ENCODE assay signal across 20 cellular contexts in the genomic region with DNA sequence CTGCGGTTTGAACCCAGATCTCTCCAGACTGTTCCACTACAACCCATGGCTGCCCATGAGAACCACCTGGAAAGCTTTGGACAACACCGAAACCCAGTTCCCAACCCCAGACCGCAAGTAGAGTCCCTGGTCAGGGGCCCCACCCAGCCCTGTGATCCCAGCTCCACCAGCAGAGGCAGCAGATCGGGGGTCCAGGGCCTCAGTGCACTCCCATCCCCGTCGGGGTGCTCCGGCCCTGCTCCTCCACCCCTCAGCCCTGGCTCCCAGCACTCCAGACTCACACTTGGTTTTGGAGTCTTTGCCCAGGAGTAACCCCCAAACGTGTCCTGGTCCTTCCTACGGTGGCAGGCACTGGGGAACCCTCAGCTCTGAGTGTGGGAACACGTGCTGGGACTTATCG. TPM values are rescaled to one million over a fixed set of nuclear protein-coding genes. Genes with fewer than 3 reads are reported as not detected.
DNase-seq lines count a peak whose midpoint lies in the region; ATAC-seq, FAIRE-seq and TF ChIP-seq lines count a peak whose summit lies in the region.
"Had no signal": no experiment of that assay in that cellular context is flagged by ENCODE, and none has a peak within 500 bp of the region (broad histone marks: within the 10 kb centered on the region; RNA-seq: fewer than 3 reads in every experiment).

No MANE protein-coding gene starts in this region.

- no peak overlapping the region for H2BK120ac ChIP-seq in H1 (replicated peaks; ENCODE audit: low read depth, low read length)

- H3K4me1 ChIP-seq in RWPE2 (ENCODE audit: insufficient read depth, poor library complexity, severe bottlenecking) (peaks cover 17% of the 10 kb centered on the region), H1 (replicated peaks in 1 of 4; ENCODE audit: control insufficient read depth in 3 of 4, insufficient read depth in 4 of 4, low read length in 3 of 4) (peaks cover 0 to 3% (median 0%) of the 10 kb centered on the region in 4 experiments; a peak in 3 of 7 replicates), osteoblast (ENCODE audit: insufficient read depth, low read length) (peaks cover 30% of the 10 kb centered on the region), colonic mucosa (no peaks in the 10 kb centered on the region), transverse colon (peaks cover 0 to under 1% (median 0%) of the 10 kb centered on the region in 4 donors)

- 95% methylated on average over 11 of the region's 11 CpGs; no CpG with 5 or more reads in 1 of the 2 experiments for WGBS in H1 (ENCODE audit: extremely low coverage in 1 of 2, insufficient coverage in 1 of 2, insufficient read length in 1 of 2, insufficient replicate concordance in 2 of 2, low coverage in 1 of 2, low lambda C conversion rate in 2 of 2, missing lambda C conversion rate in 1 of 2), 2 experiments
- WGBS in transverse colon (ENCODE audit: low coverage in 1 of 2), 2 donors = 94% methylated on average over 9 of the region's 11 CpGs; no CpG with 5 or more reads in 1 of the 2 donors

- in situ Hi-C loops in transverse colon (cut with MboI; ENCODE audit: low pct_ligation_motif_present in 1 of 4, low pct_unique_long_range_greater_than_20kb in 1 of 4, low sequenced_read_pairs in 3 of 4) = no loop called here

- DNase-seq in H7 = peak; percentile 67
- DNase-seq in RWPE2 (ENCODE audit: low spot score) = peak; percentile 67
- no peak for DNase-seq in H1 (ENCODE audit: low read depth in 1 of 2, low spot score in 2 of 2)
- DNase-seq in osteoblast (ENCODE audit: insufficient read length, low spot score, missing footprints) = peak; percentile 42
- DNase-seq in colonic mucosa = no peak
- DNase-seq in Right ventricle myocardium inferior (ENCODE audit: missing footprints) = no peak
- DNase-seq in NCI-H2081 treated with DMSO at 0.1 percent for 48 hours (lab: John Stamatoyannopoulos, UW) = no peak
- no peak for DNase-seq in transverse colon
- DNase-seq: C1 segment of cervical spinal cord; Calu3; CD4-positive, alpha-beta memory T cell; COR-L47; DMS53; DND-41; GOT3; HFFc6 had no signal

- H3K36me3 ChIP-seq in H7 (replicated peaks; ENCODE audit: control insufficient read depth, insufficient read depth, low read length) = no peaks in the 10 kb centered on the region; the same call in 1 of the 2 replicates
- H3K36me3 ChIP-seq in RWPE2 (ENCODE audit: low read depth) = no peaks in the 10 kb centered on the region
- H3K36me3 ChIP-seq in H1 (ENCODE audit: control insufficient read depth in 2 of 4, insufficient read depth in 4 of 4, low read length in 3 of 4) = no peaks in the 10 kb centered on the region
- H3K36me3 ChIP-seq in osteoblast (ENCODE audit: insufficient read depth, low read length) = no peaks in the 10 kb centered on the region
- no peaks in the 10 kb centered on the region for H3K36me3 ChIP-seq in colonic mucosa
- H3K36me3 ChIP-seq in transverse colon = no peaks in the 10 kb centered on the region
- H3K36me3 ChIP-seq: HAP-1 had no signal

- intact Hi-C loops in colonic mucosa (cut with DNase I) (no loop called here), Right ventricle myocardium inferior (cut with DNase I) (no loop called here), transverse colon (cut with DNase I; ENCODE audit: low total_unique reads) (no loop called here)

- 0 out of 2 replicates have a peak overlapping the region, but pooled peaks have one; percentile 39 for H2BK12ac ChIP-seq in H1 (ENCODE audit: low read depth, low read length)

- H3K4me3 ChIP-seq in H7 (ENCODE audit: insufficient read depth, low read depth, low read length) (no peak overlapping the region), RWPE2 (ENCODE audit: severe bottlenecking) (no peak overlapping the region), H1 (ENCODE audit: extremely low read depth in 1 of 4, insufficient read depth in 2 of 4, low read depth in 3 of 4, low read length in 4 of 4) (no peak overlapping the region), osteoblast (ENCODE audit: insufficient read depth, low read length) (no peak overlapping the region), colonic mucosa (no peak overlapping the region), transverse colon (no peak overlapping the region)
- H3K4me3 ChIP-seq: GM12878, HAP-1 had no signal

- no peak overlapping the region for H2BK15ac ChIP-seq in H1 (ENCODE audit: low read length)

- H3K79me1 ChIP-seq in H1 (ENCODE audit: low read depth, low read length) = no peaks in the 10 kb centered on the region

- H3K9ac ChIP-seq in H1 (replicated peaks in 1 of 4; ENCODE audit: extremely low read depth in 1 of 4, low read depth in 3 of 4, low read length in 3 of 4) (no peak overlapping the region), colonic mucosa (ENCODE audit: low read depth in 2 of 2, low read length in 2 of 2) (no peak overlapping the region)

- TF ChIP-seq POLR2A in H1 (IDR thresholded peaks at IDR 0.05; ENCODE audit: control extremely low read depth in 1 of 2, low read depth in 2 of 2, low read length in 2 of 2) = no peak
- no peak for TF ChIP-seq POLR2A in transverse colon (IDR thresholded peaks at IDR 0.05)

- no peak overlapping the region for H3K23ac ChIP-seq in H1 (ENCODE audit: insufficient read length)

- H4K20me1 ChIP-seq in H1 (replicated peaks in 1 of 2; ENCODE audit: control insufficient read depth in 1 of 2, insufficient read depth in 2 of 2, low read length in 2 of 2) (no peaks in the 10 kb centered on the region), osteoblast (ENCODE audit: insufficient read depth, low read length) (peaks cover 4% of the 10 kb centered on the region)

- no peak overlapping the region for H4K5ac ChIP-seq in H1 (ENCODE audit: insufficient read length, low read depth, low read length)

- H2AFZ ChIP-seq in H1 (ENCODE audit: low read length) (no peak overlapping the region), osteoblast (ENCODE audit: low read length) (no peak overlapping the region)

- H3K14ac ChIP-seq in H1 (ENCODE audit: insufficient read length) = no peak overlapping the region

- no peak overlapping the region for H4K91ac ChIP-seq in H1 (replicated peaks; ENCODE audit: insufficient read length, low read length)

- no peak overlapping the region for H2BK20ac ChIP-seq in H1 (ENCODE audit: low read length)

- CTCF ChIA-PET in H1 (lab: Charles Lee; ENCODE audit: partially characterized antibody) = interaction anchor here (0.8 to 1.6 kb wide), 4 partner anchors 19 to 112 kb away, joined by 3 to 6 read pairs (median 3); no protein-coding TSS in a partner anchor

- H2BK5ac ChIP-seq in H1 (ENCODE audit: low read depth, low read length) = no peak overlapping the region

- POLR2A ChIA-PET in H1 (lab: Charles Lee; ENCODE audit: partially characterized antibody) = interaction anchor here (0.7 to 1.5 kb wide), 3 partner anchors 10 to 105 kb away, joined by 3 read pairs; no protein-coding TSS in a partner anchor

- no peak for TF ChIP-seq CTCF in RWPE2 (IDR thresholded peaks at IDR 0.05; ENCODE audit: poor library complexity, severe bottlenecking)
- TF ChIP-seq CTCF in H1 (IDR thresholded peaks at IDR 0.05; ENCODE audit: control extremely low read depth in 1 of 3, insufficient read depth in 1 of 3, low read depth in 1 of 3, low read length in 3 of 3) = peak in 2 of 3 experiments; percentile 6 to 9; a peak in 2 of 4 replicates
- TF ChIP-seq CTCF in osteoblast (IDR thresholded peaks at IDR 0.05; ENCODE audit: extremely low read depth, low read depth, low read length) = no peak
- TF ChIP-seq CTCF in colonic mucosa (IDR thresholded peaks at IDR 0.05) = no peak
- TF ChIP-seq CTCF in transverse colon (IDR thresholded peaks at IDR 0.05) = no peak

- H3K27ac ChIP-seq in RWPE2 (ENCODE audit: poor library complexity, severe bottlenecking) (no peak overlapping the region), H1 (ENCODE audit: low read depth, low read length) (no peak overlapping the region), osteoblast (ENCODE audit: low read depth, low read length) (no peak overlapping the region), colonic mucosa (no peak overlapping the region), transverse colon (no peak overlapping the region)

- no peak overlapping the region for H3K4ac ChIP-seq in H1 (replicated peaks; ENCODE audit: insufficient read length, low read depth, low read length)

- H2AK5ac ChIP-seq in H1 (ENCODE audit: low read depth, low read length) = no peak overlapping the region

- no peak overlapping the region for H4K8ac ChIP-seq in H1 (ENCODE audit: extremely low read depth, insufficient read depth, low read length)

- no peak overlapping the region for H3K18ac ChIP-seq in H1 (ENCODE audit: extremely low read depth, low read length)

- FAIRE-seq in H1 (lab: Jason Lieb, UNC) = no peak
- FAIRE-seq: G401.6, GM12878, GM18507 had no signal

- H3K27me3 ChIP-seq in H7 (ENCODE audit: control insufficient read depth, insufficient read depth, low read length) (no peaks in the 10 kb centered on the region), RWPE2 (ENCODE audit: insufficient read depth, poor library complexity, severe bottlenecking) (no peaks in the 10 kb centered on the region), H1 (replicated peaks in 1 of 4; ENCODE audit: control insufficient read depth in 3 of 4, extremely low read depth in 1 of 4, insufficient read depth in 3 of 4, low read length in 3 of 4) (no peaks in the 10 kb centered on the region; a peak in 1 of 7 replicates), osteoblast (ENCODE audit: insufficient read depth, low read length) (no peaks in the 10 kb centered on the region), colonic mucosa (no peaks in the 10 kb centered on the region), transverse colon (no peaks in the 10 kb centered on the region)

- no peak for ATAC-seq in RWPE2 (ENCODE audit: low read depth)
- ATAC-seq in Right ventricle myocardium inferior = no peak
- ATAC-seq: GM12878 had no signal

- no peak for TF ChIP-seq RAD21 in H1 (IDR thresholded peaks at IDR 0.05 in 1 of 2, conservative IDR thresholded peaks at IDR 0.05 in 1 of 2; ENCODE audit: low read depth in 2 of 2, low read length in 2 of 2)

- no peaks in the 10 kb centered on the region for H3K23me2 ChIP-seq in H1 (ENCODE audit: low read depth, low read length)

- no peak overlapping the region for H3K56ac ChIP-seq in H1 (replicated peaks; ENCODE audit: insufficient read length, low read depth, low read length)

- TF ChIP-seq EP300 in H1 (IDR thresholded peaks at IDR 0.05; ENCODE audit: borderline replicate concordance in 1 of 2, low read depth in 2 of 2, low read length in 2 of 2) (no peak), transverse colon (IDR thresholded peaks at IDR 0.05; ENCODE audit: low read depth) (no peak)

- H3K4me2 ChIP-seq in H1 (ENCODE audit: insufficient read depth in 1 of 2, low read depth in 2 of 2, low read length in 2 of 2) = no peak overlapping the region
- no peak overlapping the region for H3K4me2 ChIP-seq in osteoblast (ENCODE audit: insufficient read depth, low read length)

- no peaks in the 10 kb centered on the region for H3K79me2 ChIP-seq in H1 (ENCODE audit: control insufficient read depth in 1 of 2, insufficient read depth in 2 of 2, low read length in 2 of 2)
- H3K79me2 ChIP-seq in osteoblast (ENCODE audit: insufficient read depth, low read length) = no peaks in the 10 kb centered on the region

- no peaks in the 10 kb centered on the region for H3K9me3 ChIP-seq in RWPE2 (ENCODE audit: severe bottlenecking)
- H3K9me3 ChIP-seq in H1 (ENCODE audit: insufficient read depth in 2 of 2, low read depth in 1 of 2, low read length in 1 of 2) = no peaks in the 10 kb centered on the region
- no peaks in the 10 kb centered on the region for H3K9me3 ChIP-seq in osteoblast (ENCODE audit: low read depth, low read length)
- no peaks in the 10 kb centered on the region for H3K9me3 ChIP-seq in colonic mucosa
- no peaks in the 10 kb centered on the region for H3K9me3 ChIP-seq in transverse colon
- H3K9me3 ChIP-seq: HAP-1 had no signal

RNA-seq across cellular contexts. Expression of a gene that starts 20.7 kb away (rescaled TPM):
- 1.3 and 1.6 TPM in 2 replicates for total RNA-seq in H7 (2014; rRNA removed; shearing (Covaris generic))
- total RNA-seq in H1 (2021; fragmentation: NEBNext Ultra II Directional; extraction: Animal tissue kit (Norgen Biotek cat#: 25700)) = 0.48 and 0.58 TPM in 2 replicates
- polyA plus RNA-seq in H1 (2011; rRNA removed) = 0.76 and 1.5 TPM in 2 replicates
- 1.2 TPM for polyA plus RNA-seq in H1 (2011; cell fraction: cytosol; rRNA removed)
- polyA plus RNA-seq in H1 (2011; cell fraction: nucleus; rRNA removed) = 2.4 TPM
- polyA plus RNA-seq in H1 (2012, experiment 1 of 2) = 0.53 to 0.86 TPM (median 0.70 TPM) in 4 replicates
- 0.34 TPM for polyA plus RNA-seq in H1 (2012, experiment 2 of 2)
- 0.34 TPM for polyA plus RNA-seq in H1 (2013, experiment 1 of 2)
- polyA plus RNA-seq in H1 (2013, experiment 2 of 2) = 0.48 TPM
- polyA minus RNA-seq in H1 (2011; rRNA and poly(A)+ RNA removed) = 0.16 and 0.22 TPM in 2 replicates
- 0.59 TPM for polyA minus RNA-seq in H1 (2011; cell fraction: cytosol; rRNA and poly(A)+ RNA removed)
- polyA minus RNA-seq in H1 (2011; cell fraction: nucleus; rRNA and poly(A)+ RNA removed) = 2.5 TPM
- 3.6 and 5.0 TPM in 2 replicates for total RNA-seq in osteoblast
- total RNA-seq in colonic mucosa = 10 to 100 TPM in 1 of 2 donors, 1 to 10 TPM in 1; 9.4 to 11.9 TPM
- total RNA-seq in Right ventricle myocardium inferior = 8.2 TPM
- total RNA-seq in transverse colon = 10 to 100 TPM; 10.7 to 26.2 (median 16.7) TPM

RNA-seq across cellular contexts. Expression of a gene that starts 33.4 kb away (rescaled TPM):
- 2.2 and 2.3 TPM in 2 replicates for total RNA-seq in H7 (2014; rRNA removed; shearing (Covaris generic))
- total RNA-seq in H1 (2021; fragmentation: NEBNext Ultra II Directional; extraction: Animal tissue kit (Norgen Biotek cat#: 25700)) = 5.8 and 7.0 TPM in 2 replicates
- 3.7 and 4.6 TPM in 2 replicates for polyA plus RNA-seq in H1 (2011; rRNA removed)
- polyA plus RNA-seq in H1 (2011; cell fraction: cytosol; rRNA removed) = 3.9 TPM
- polyA plus RNA-seq in H1 (2011; cell fraction: nucleus; rRNA removed) = 12.8 TPM
- 3.2 to 3.9 TPM (median 3.6 TPM) in 4 replicates for polyA plus RNA-seq in H1 (2012, experiment 1 of 2)
- 1.7 TPM for polyA plus RNA-seq in H1 (2012, experiment 2 of 2)
- polyA plus RNA-seq in H1 (2013, experiment 1 of 2) = 3.0 TPM
- 2.4 TPM for polyA plus RNA-seq in H1 (2013, experiment 2 of 2)
- 18.3 and 19.3 TPM in 2 replicates for polyA minus RNA-seq in H1 (2011; rRNA and poly(A)+ RNA removed)
- 6.3 TPM for polyA minus RNA-seq in H1 (2011; cell fraction: cytosol; rRNA and poly(A)+ RNA removed)
- polyA minus RNA-seq in H1 (2011; cell fraction: nucleus; rRNA and poly(A)+ RNA removed) = 26.2 TPM
- total RNA-seq in osteoblast = 5.1 and 5.6 TPM in 2 replicates
- total RNA-seq in colonic mucosa = 10 to 100 TPM in 1 of 2 donors, 1 to 10 TPM in 1; 5.5 to 10.6 TPM
- 48.2 TPM for total RNA-seq in Right ventricle myocardium inferior
- 10 to 100 TPM; 10.8 to 20.2 (median 13.7) TPM for total RNA-seq in transverse colon

RNA-seq across cellular contexts. Expression of a gene that starts 35.7 kb away (rescaled TPM):
- 0.55 and 1.2 TPM in 2 replicates for total RNA-seq in H7 (2014; rRNA removed; shearing (Covaris generic))
- total RNA-seq in H1 (2021; fragmentation: NEBNext Ultra II Directional; extraction: Animal tissue kit (Norgen Biotek cat#: 25700)) = 2.0 and 3.6 TPM in 2 replicates
- polyA plus RNA-seq in H1 (2011; rRNA removed) = 4.2 and 7.5 TPM in 2 replicates
- 5.4 TPM for polyA plus RNA-seq in H1 (2011; cell fraction: cytosol; rRNA removed)
- polyA plus RNA-seq in H1 (2011; cell fraction: nucleus; rRNA removed) = 27.9 TPM
- 3.8 to 7.5 TPM (median 5.9 TPM) in 4 replicates for polyA plus RNA-seq in H1 (2012, experiment 1 of 2)
- polyA plus RNA-seq in H1 (2012, experiment 2 of 2) = 2.7 TPM
- polyA plus RNA-seq in H1 (2013, experiment 1 of 2) = 3.8 TPM
- polyA plus RNA-seq in H1 (2013, experiment 2 of 2) = 4.0 TPM
- polyA minus RNA-seq in H1 (2011; rRNA and poly(A)+ RNA removed) = 2.3 and 3.2 TPM in 2 replicates
- polyA minus RNA-seq in H1 (2011; cell fraction: cytosol; rRNA and poly(A)+ RNA removed) = 2.6 TPM
- 4.1 TPM for polyA minus RNA-seq in H1 (2011; cell fraction: nucleus; rRNA and poly(A)+ RNA removed)
- total RNA-seq in osteoblast (0.29 and 0.72 TPM in 2 replicates), colonic mucosa (under 1 TPM; 0.25 to 0.42 TPM), Right ventricle myocardium inferior (1.8 TPM), transverse colon (under 1 TPM in 1 of 4 donors, not detected in 3; 0.41 TPM)
- total RNA-seq: CD4-positive, alpha-beta memory T cell; GM12878 had no signal
- polyA plus RNA-seq: CD4-positive, alpha-beta memory T cell; GM12878 had no signal

Comparison
In these comparisons a context has a peak if more than half of its experiments do, and no peak if none do; other contexts are left out.
1. DNase-seq: peak in H7 (single experiment), RWPE2 (single experiment) and osteoblast (single experiment); none in H1 (0 of 2), colonic mucosa (single experiment), Right ventricle myocardium inferior (single experiment), NCI-H2081 treated with DMSO at 0.1 percent for 48 hours (single experiment) and transverse colon (single experiment).
2. CTCF ChIP-seq: peak in H1 (2 of 3); none in RWPE2 (single experiment), osteoblast (single experiment), colonic mucosa (single experiment) and transverse colon (0 of 5).